8 cellular contexts compared by ENCODE assay signal in genomic region chr14:52551696-52552062, GRCh38. TPM values are rescaled to one million over a fixed set of nuclear protein-coding genes. Genes with fewer than 3 reads are reported as not detected.
A peak's percentile ranks its signal among the peaks of the same experiment; 100 is the strongest.
DNase-seq lines count a peak whose midpoint lies in the region; ATAC-seq and TF ChIP-seq lines count a peak whose summit lies in the region.

No MANE protein-coding gene starts in this region.

- H3K36me3 Mint-ChIP-seq in activated T-cell treated with anti-CD3 and anti-CD28 coated beads, Interleukin-2, amount 50 U/mL, for 72 hours (ENCODE audit: insufficient read depth in 2 of 2): peaks cover 2 to 4% of the 10 kb centered on the region in 2 donors
- H3K36me3 Mint-ChIP-seq in activated CD8-positive, alpha-beta T cell treated with anti-CD3 and anti-CD28 coated beads for 36 hours (ENCODE audit: low read depth): peaks cover 4% of the 10 kb centered on the region

- DNase-seq in activated T-cell treated with anti-CD3 and anti-CD28 coated beads, Interleukin-2, amount 50 U/mL, for 72 hours: no peak
- no peak for DNase-seq in activated T-cell treated with anti-CD3 and anti-CD28 coated beads, Interleukin-2, amount 50 U/mL, for 48 hours
- DNase-seq in NCI-H146 treated with DMSO at 0.1 percent for 48 hours (lab: John Stamatoyannopoulos, UW; ENCODE audit: unreplicated experiment) (peak; percentile 59), globus pallidus (ENCODE audit: low spot score) (peak; percentile 53), ovary (no peak)
- DNase-seq in activated CD8-positive, alpha-beta T cell treated with anti-CD3 and anti-CD28 coated beads for 36 hours: peak; percentile 16

- 0 to 2% (median 1%) methylated on average over 8 of the region's 8 CpGs for WGBS in ovary, 3 donors

- peaks cover 20% of the 10 kb centered on the region for H3K27me3 Mint-ChIP-seq in activated T-cell treated with anti-CD3 and anti-CD28 coated beads, Interleukin-2, amount 50 U/mL, for 72 hours (ENCODE audit: low read depth)
- peaks cover 8% of the 10 kb centered on the region for H3K27me3 Mint-ChIP-seq in activated CD8-positive, alpha-beta T cell treated with anti-CD3 and anti-CD28 coated beads for 36 hours

- no peak for TF ChIP-seq EP300 in ovary (IDR thresholded peaks at IDR 0.05)

- peaks cover 22% of the 10 kb centered on the region for H3K4me1 Mint-ChIP-seq in activated T-cell treated with anti-CD3 and anti-CD28 coated beads, Interleukin-2, amount 50 U/mL, for 72 hours (ENCODE audit: low read depth)
- H3K4me1 Mint-ChIP-seq in activated CD8-positive, alpha-beta T cell treated with anti-CD3 and anti-CD28 coated beads for 36 hours (ENCODE audit: low read depth): peaks cover 14% of the 10 kb centered on the region

- H3K4me3 Mint-ChIP-seq in activated T-cell treated with anti-CD3 and anti-CD28 coated beads, Interleukin-2, amount 50 U/mL, for 72 hours: peak overlapping the region; percentile 98 to 100
- peak overlapping the region; percentile 81 for H3K4me3 Mint-ChIP-seq in activated CD8-positive, alpha-beta T cell treated with anti-CD3 and anti-CD28 coated beads for 36 hours

- CTCF ChIA-PET in activated CD8-positive, alpha-beta T cell treated with anti-CD3 and anti-CD28 coated beads for 36 hours (lab: Charles Lee): interaction anchor here (1.0 to 2.5 kb wide), 5 partner anchors 8 to 251 kb away, joined by 3 to 10 read pairs (median 7); no protein-coding TSS in a partner anchor

- peak overlapping the region; percentile 92 for H3K27ac Mint-ChIP-seq in activated T-cell treated with anti-CD3 and anti-CD28 coated beads, Interleukin-2, amount 50 U/mL, for 72 hours
- peak overlapping the region; percentile 79 for H3K27ac Mint-ChIP-seq in activated CD8-positive, alpha-beta T cell treated with anti-CD3 and anti-CD28 coated beads for 36 hours

- no peaks in the 10 kb centered on the region for H3K9me3 Mint-ChIP-seq in activated T-cell treated with anti-CD3 and anti-CD28 coated beads, Interleukin-2, amount 50 U/mL, for 72 hours
- no peaks in the 10 kb centered on the region for H3K9me3 Mint-ChIP-seq in activated CD8-positive, alpha-beta T cell treated with anti-CD3 and anti-CD28 coated beads for 36 hours

- H3K4me3 ChIP-seq in ovary: peak overlapping the region; percentile 61

- intact Hi-C loops in activated CD8-positive, alpha-beta T cell treated with anti-CD3 and anti-CD28 coated beads for 36 hours (cut with micrococcal nuclease): no loop called here
- intact Hi-C loops in ovary (cut with DNase I): no loop called here

- TF ChIP-seq CTCF in activated CD8-positive, alpha-beta T cell treated with anti-CD3 and anti-CD28 coated beads for 36 hours (IDR thresholded peaks at IDR 0.05): no peak
- TF ChIP-seq CTCF in ovary (IDR thresholded peaks at IDR 0.05): no peak

- H3K9me3 ChIP-seq in ovary: no peaks in the 10 kb centered on the region

- TF ChIP-seq POLR2A in ovary (IDR thresholded peaks at IDR 0.05): no peak

- POLR2A ChIA-PET in activated CD8-positive, alpha-beta T cell treated with anti-CD3 and anti-CD28 coated beads for 36 hours (lab: Charles Lee): interaction anchor here (0.6 to 2.0 kb wide), 10 partner anchors 8 to 601 kb away, joined by 3 to 12 read pairs (median 4); no protein-coding TSS in a partner anchor

- no peaks in the 10 kb centered on the region for H3K27me3 ChIP-seq in ovary

- peaks cover 2% of the 10 kb centered on the region for H3K4me1 ChIP-seq in ovary (ENCODE audit: insufficient read depth)

- no peaks in the 10 kb centered on the region for H3K36me3 ChIP-seq in ovary

- H3K27ac ChIP-seq in ovary: peak overlapping the region; percentile 78 to 87

- ATAC-seq in activated T-cell treated with anti-CD3 and anti-CD28 coated beads, Interleukin-2, amount 50 U/mL, for 72 hours (replicated peaks in 1 of 2): no peak
- ATAC-seq in activated CD8-positive, alpha-beta T cell treated with anti-CD3 and anti-CD28 coated beads for 36 hours: no peak
- ATAC-seq in HG03280 (IDR thresholded peaks at IDR 0.05; ENCODE audit: unreplicated experiment): no peak
- ATAC-seq in GM19328 (IDR thresholded peaks at IDR 0.05; ENCODE audit: unreplicated experiment): no peak

RNA-seq across cellular contexts. Expression of gene TXNDC16, which starts 0.6 kb away (rescaled TPM):
- total RNA-seq in activated T-cell treated with anti-CD3 and anti-CD28 coated beads, Interleukin-2, amount 50 U/mL, for 72 hours: 1 to 10 TPM; 4.0 to 6.7 TPM
- total RNA-seq in activated CD8-positive, alpha-beta T cell treated with anti-CD3 and anti-CD28 coated beads for 36 hours: 1 to 10 TPM; 5.7 to 6.8 TPM
- total RNA-seq in ovary: 10 to 100 TPM in 6 of 7 donors, 1 to 10 TPM in 1; 7.8 to 20.0 (median 14.7) TPM
- polyA plus RNA-seq in ovary: 10 to 100 TPM in 1 of 2 donors, 1 to 10 TPM in 1; 9.0 to 10.9 TPM

RNA-seq across cellular contexts. Expression of gene GPR137C, which starts 1.0 kb away (rescaled TPM):
- total RNA-seq in activated T-cell treated with anti-CD3 and anti-CD28 coated beads, Interleukin-2, amount 50 U/mL, for 72 hours: under 1 TPM; 0.12 to 0.46 TPM
- total RNA-seq in activated CD8-positive, alpha-beta T cell treated with anti-CD3 and anti-CD28 coated beads for 36 hours: under 1 TPM; 0.05 to 0.11 TPM
- total RNA-seq in ovary: under 1 TPM; 0.43 to 0.69 (median 0.48) TPM
- 1 to 10 TPM in 1 of 2 donors, under 1 TPM in 1; 0.75 to 1.0 TPM for polyA plus RNA-seq in ovary

Comparison
In these comparisons a context has a peak if more than half of its experiments do, and no peak if none do; other contexts are left out.
1. DNase-seq: peak in NCI-H146 treated with DMSO at 0.1 percent for 48 hours (single experiment), activated CD8-positive, alpha-beta T cell treated with anti-CD3 and anti-CD28 coated beads for 36 hours (single experiment) and globus pallidus (single experiment); none in activated T-cell treated with anti-CD3 and anti-CD28 coated beads, Interleukin-2, amount 50 U/mL, for 72 hours (0 of 2), activated T-cell treated with anti-CD3 and anti-CD28 coated beads, Interleukin-2, amount 50 U/mL, for 48 hours (0 of 2) and ovary (0 of 5).